28 cellular contexts compared by ENCODE assay signal in genomic region chr1:17520473-17521319, GRCh38. TPM values are rescaled to one million over a fixed set of nuclear protein-coding genes. Genes with fewer than 3 reads are reported as not detected.
DNase-seq lines count a peak whose midpoint lies in the region; ATAC-seq, FAIRE-seq and TF ChIP-seq lines count a peak whose summit lies in the region.
"Had no signal": no experiment of that assay in that cellular context is flagged by ENCODE, and none has a peak within 500 bp of the region (broad histone marks: within the 10 kb centered on the region; RNA-seq: fewer than 3 reads in every experiment).

No MANE protein-coding gene starts in this region.

- 53 to 56% methylated on average over 12 to 13 of the region's 13 CpGs for WGBS in lower leg skin, 2 donors
- 63 to 75% (median 70%) methylated on average over 12 to 13 of the region's 13 CpGs for WGBS in stomach, 5 donors
- 31% methylated on average over 12 of the region's 13 CpGs for WGBS in HepG2 (ENCODE audit: low lambda C conversion rate)

- H3K9ac ChIP-seq in HCT116 (ENCODE audit: low read length) (peak overlapping the region; percentile 44), HepG2 (ENCODE audit: insufficient read depth, low read depth, low read length) (no peak overlapping the region)

- no peak for TF ChIP-seq POLR2A in HCT116 (IDR thresholded peaks at IDR 0.05; ENCODE audit: borderline replicate concordance, extremely low read depth, insufficient read depth, insufficient read length)
- TF ChIP-seq POLR2A in lower leg skin (IDR thresholded peaks at IDR 0.05), result no peak
- TF ChIP-seq POLR2A in stomach (IDR thresholded peaks at IDR 0.05), result no peak
- TF ChIP-seq POLR2A in HepG2 (IDR thresholded peaks at IDR 0.05; ENCODE audit: insufficient read depth in 1 of 2, low read depth in 2 of 2, low read length in 2 of 2), result no peak

- H2AFZ ChIP-seq in HCT116 (ENCODE audit: low read depth, low read length, poor library complexity, severe bottlenecking) (peak overlapping the region; percentile 50), HepG2 (ENCODE audit: low read length) (no peak overlapping the region)

- CTCF ChIA-PET in HCT116 (lab: Charles Lee) (interaction anchor here (1.0 to 1.4 kb wide), 3 partner anchors 18 to 86 kb away, joined by 3 to 5 read pairs (median 4); no protein-coding TSS in a partner anchor), HepG2 (lab: Yijun Ruan, JAX; ENCODE audit: low intra/inter-chr PET ratio, low total read pairs) (no interaction called here)

- TF ChIP-seq EP300 in stomach (IDR thresholded peaks at IDR 0.05) (no peak), HepG2 (IDR thresholded peaks at IDR 0.05; ENCODE audit: low read depth in 2 of 2, low read length in 2 of 2) (no peak), HepG2 (CRISPR knock-in tag; IDR thresholded peaks at IDR 0.05; ENCODE audit: borderline replicate concordance) (no peak)

- H3K27me3 ChIP-seq in HCT116 (ENCODE audit: insufficient read depth, low read length) (no peaks in the 10 kb centered on the region), bronchial epithelial cell (ENCODE audit: control insufficient read depth, insufficient read depth, low read length) (no peaks in the 10 kb centered on the region), stomach (peaks cover 0 to 24% (median 0%) of the 10 kb centered on the region in 3 donors), HepG2 (ENCODE audit: control insufficient read depth in 1 of 2, insufficient read depth in 2 of 2, low read length in 2 of 2) (peaks cover 3 to 15% of the 10 kb centered on the region in 2 experiments; a peak in 4 of 5 replicates)
- H3K27me3 ChIP-seq: upper lobe of left lung had no signal

- DNase-seq in HCT116 (ENCODE audit: low read depth, low spot score) (no peak), bronchial epithelial cell (ENCODE audit: low read depth) (no peak), lower leg skin (ENCODE audit: low spot score in 2 of 2) (no peak), stomach (no peak), COR-L47 (lab: John Stamatoyannopoulos, UW) (no peak), medulla oblongata (ENCODE audit: extremely low spot score) (no peak), HepG2 (ENCODE audit: low spot score) (no peak)
- DNase-seq: activated CD4-positive, alpha-beta memory T cell treated with anti-CD3 and anti-CD28 coated beads, Interleukin-2, amount 10 ng/mL, durations not matched to agents 7 days and 5 days; anterior cingulate cortex; central memory CD4-positive, alpha-beta T cell; DMS79; dorsolateral prefrontal cortex; GF-D8; heart left ventricle; MM.1S; NCI-H1417; posterior cingulate gyrus; T-cell had no signal

- H4K20me1 ChIP-seq in HCT116 (ENCODE audit: insufficient read depth), result no peaks in the 10 kb centered on the region
- no peaks in the 10 kb centered on the region for H4K20me1 ChIP-seq in HepG2 (ENCODE audit: insufficient read depth, low read length)

- no peak for FAIRE-seq in bronchial epithelial cell (lab: Jason Lieb, UNC)
- FAIRE-seq in HepG2 (lab: Jason Lieb, UNC), result no peak
- FAIRE-seq: endothelial cell of umbilical vein, GM18507, H54 had no signal

- H3K4me2 ChIP-seq in HCT116 (ENCODE audit: low read length) (peak overlapping the region; percentile 74), HepG2 (ENCODE audit: low read depth, low read length) (no peak overlapping the region)

- TF ChIP-seq CTCF in HCT116 (IDR thresholded peaks at IDR 0.05 in 2 of 3, conservative IDR thresholded peaks at IDR 0.05 in 1 of 3; ENCODE audit: borderline replicate concordance in 1 of 3, insufficient read depth in 1 of 3, low read depth in 2 of 3, low read length in 2 of 3) (no peak), bronchial epithelial cell (IDR thresholded peaks at IDR 0.05; ENCODE audit: insufficient read depth, low read length, severe bottlenecking) (no peak), lower leg skin (IDR thresholded peaks at IDR 0.05) (no peak), stomach (IDR thresholded peaks at IDR 0.05) (no peak), HepG2 (CRISPR knock-in tag; IDR thresholded peaks at IDR 0.05) (no peak)

- TF ChIP-seq RAD21 in HCT116 (IDR thresholded peaks at IDR 0.05; ENCODE audit: low read depth), result no peak
- TF ChIP-seq RAD21 in HepG2 (CRISPR knock-in tag; IDR thresholded peaks at IDR 0.05), result no peak

- no peaks in the 10 kb centered on the region for H3K79me2 ChIP-seq in HCT116 (ENCODE audit: insufficient read depth, low read length)
- no peaks in the 10 kb centered on the region for H3K79me2 ChIP-seq in HepG2 (ENCODE audit: insufficient read depth, low read length)

- in situ Hi-C loops in HepG2 (cut with HindIII; ENCODE audit: extremely low pct_ligation_motif_present, low pct_unique_long_range_greater_than_20kb), result no loop called here

- RAD21 ChIA-PET in HCT116 (lab: Charles Lee; ENCODE audit: low non-redundant PET in 1 of 2, low total read pairs in 2 of 2, uncharacterized antibody in 2 of 2, unreplicated experiment in 2 of 2), result no interaction called here

- H3K4me1 ChIP-seq in HCT116 (ENCODE audit: control insufficient read depth in 1 of 2, insufficient read depth in 2 of 2, low read length in 2 of 2) (peaks cover 43 to 81% of the 10 kb centered on the region in 2 experiments), stomach (peaks cover 10 to 36% (median 20%) of the 10 kb centered on the region in 4 donors), HepG2 (ENCODE audit: insufficient read depth, low read length) (peaks cover 20% of the 10 kb centered on the region)

- H3K9me3 ChIP-seq in HCT116 (ENCODE audit: control insufficient read depth in 1 of 2, insufficient read depth in 1 of 2, low read depth in 1 of 2, low read length in 2 of 2) (no peaks in the 10 kb centered on the region), stomach (no peaks in the 10 kb centered on the region), HepG2 (ENCODE audit: low read length) (no peaks in the 10 kb centered on the region)
- H3K9me3 ChIP-seq: heart left ventricle, upper lobe of left lung had no signal

- ATAC-seq in HCT116 (peak; percentile 32), HG03139 (IDR thresholded peaks at IDR 0.05; ENCODE audit: unreplicated experiment) (no peak), HepG2 (no peak)
- ATAC-seq: activated naive CD4-positive, alpha-beta T cell treated with anti-CD3 and anti-CD28 coated beads, Interleukin-2, amount 50 U/mL, for 72 hours; left lobe of liver; sciatic nerve; T-cell had no signal

- BruUV-seq in HCT116 (replicated peaks; lab: Mats Ljungman, UMichigan), result TSS peak; percentile 52
- BruUV-seq in HepG2 (replicated peaks; lab: Mats Ljungman, UMichigan), result no TSS peak

- peak overlapping the region; percentile 29 to 45 for H3K4me3 ChIP-seq in HCT116 (replicated peaks in 1 of 2; ENCODE audit: low read depth in 1 of 2, low read length in 2 of 2)
- H3K4me3 ChIP-seq in bronchial epithelial cell (ENCODE audit: low read depth, low read length), result peak overlapping the region; percentile 47
- H3K4me3 ChIP-seq in lower leg skin (ENCODE audit: low read depth, poor library complexity, severe bottlenecking), result peak overlapping the region; percentile 2
- H3K4me3 ChIP-seq in stomach, result peak overlapping the region in 2 of 4 donors; percentile 14 to 17
- H3K4me3 ChIP-seq in HepG2 (replicated peaks in 1 of 3; ENCODE audit: insufficient read depth in 1 of 3, low read depth in 2 of 3, low read length in 3 of 3), result no peak overlapping the region; a peak in 1 of 6 replicates
- H3K4me3 ChIP-seq: dorsolateral prefrontal cortex, heart left ventricle, upper lobe of left lung had no signal

- H3K27ac ChIP-seq in HCT116 (ENCODE audit: low read depth, low read length) (peak overlapping the region; percentile 60), stomach (peak overlapping the region; percentile 30 to 77 (median 53)), HepG2 (ENCODE audit: extremely low read length, insufficient read depth, low read length) (no peak overlapping the region)
- H3K27ac ChIP-seq: dorsolateral prefrontal cortex, heart left ventricle, HL-60, upper lobe of left lung had no signal

- POLR2A ChIA-PET in HCT116 (lab: Charles Lee) (interaction anchor here (1.5 to 1.6 kb wide), 2 partner anchors 9 to 24 kb away, joined by 3 to 6 read pairs; no protein-coding TSS in a partner anchor), HepG2 (lab: Yijun Ruan, JAX) (no interaction called here)

- H3K9me2 ChIP-seq in HCT116 (ENCODE audit: insufficient read depth), result no peaks in the 10 kb centered on the region

- H3K36me3 ChIP-seq in HCT116 (ENCODE audit: control insufficient read depth in 1 of 2, insufficient read depth in 2 of 2, low read length in 2 of 2) (no peaks in the 10 kb centered on the region), bronchial epithelial cell (ENCODE audit: control insufficient read depth, insufficient read depth, low read length) (no peaks in the 10 kb centered on the region), stomach (no peaks in the 10 kb centered on the region), HepG2 (replicated peaks in 1 of 2; ENCODE audit: control insufficient read depth in 1 of 2, insufficient read depth in 2 of 2, low read length in 2 of 2) (no peaks in the 10 kb centered on the region)
- H3K36me3 ChIP-seq: heart left ventricle, upper lobe of left lung had no signal

- intact Hi-C loops in HCT116 (cut with micrococcal nuclease) (loop anchor here (1.0 kb wide), 1 partner anchor 49 kb away; no protein-coding TSS in a partner anchor), lower leg skin (cut with DNase I; ENCODE audit: low total_unique reads) (no loop called here), stomach (cut with DNase I; ENCODE audit: low total_unique reads) (no loop called here), HepG2 (cut with micrococcal nuclease; ENCODE audit: unreplicated experiment) (no loop called here)

RNA-seq across cellular contexts. Expression of gene ARHGEF10L, which starts 18.8 kb away (rescaled TPM):
- total RNA-seq in HCT116 (2021; ENCODE audit: unreplicated experiment) (14.7 TPM), bronchial epithelial cell (6.3 and 14.8 TPM in 2 replicates), lower leg skin (100 to 1,000 TPM in 3 of 4 donors, 10 to 100 TPM in 1; 95.1 to 125 (median 114) TPM), stomach (100 to 1,000 TPM in 2 of 5 donors, 10 to 100 TPM in 3; 24.2 to 329 (median 75.4) TPM), HepG2 (2016; rRNA removed; fragmentation: Illumina TruSeq; extraction: Trizol) (26.2 and 46.5 TPM in 2 replicates)
- polyA plus RNA-seq in HCT116 (2012), result 16.1 and 20.4 TPM in 2 replicates
- polyA plus RNA-seq in stomach (10 to 100 TPM; 15.4 to 49.2 (median 22.5) TPM), HepG2 (2011; rRNA removed) (78.3 and 107 TPM in 2 replicates)
- 13.6 and 14.7 TPM in 2 replicates for total RNA-seq in HepG2 (2016; cell fraction: cytosol; rRNA removed; fragmentation: Illumina TruSeq; extraction: Trizol; ENCODE audit: low read depth)
- total RNA-seq in HepG2 (2016; cell fraction: insoluble cytoplasmic fraction; rRNA removed; fragmentation: Illumina TruSeq; extraction: Trizol), result 24.8 and 47.9 TPM in 2 replicates
- 19.1 and 19.9 TPM in 2 replicates for total RNA-seq in HepG2 (2016; cell fraction: membrane; rRNA removed; fragmentation: Illumina TruSeq; extraction: Trizol)
- total RNA-seq in HepG2 (2016; cell fraction: nucleus; rRNA removed; fragmentation: Illumina TruSeq; extraction: Trizol), result 59.8 and 74.6 TPM in 2 replicates
- 20.2 and 37.0 TPM in 2 replicates for polyA plus RNA-seq in HepG2 (2011; cell fraction: cytosol; rRNA removed)
- 844 and 1,154 TPM in 2 replicates for polyA plus RNA-seq in HepG2 (2011; cell fraction: nucleus; rRNA removed)
- 43.3 and 63.3 TPM in 2 replicates for polyA plus RNA-seq in HepG2 (2012)
- 2.2 and 2.8 TPM in 2 replicates for polyA plus RNA-seq in HepG2 (2016; cell fraction: cytosol; fragmentation: Illumina TruSeq; extraction: Trizol; ENCODE audit: low read depth)
- 18.1 and 22.2 TPM in 2 replicates for polyA plus RNA-seq in HepG2 (2016; cell fraction: insoluble cytoplasmic fraction; fragmentation: Illumina TruSeq; extraction: Trizol; ENCODE audit: low read depth)
- 4.7 and 5.9 TPM in 2 replicates for polyA plus RNA-seq in HepG2 (2016; cell fraction: membrane; fragmentation: Illumina TruSeq; extraction: Trizol; ENCODE audit: low read depth)
- polyA plus RNA-seq in HepG2 (2016; cell fraction: nucleus; fragmentation: Illumina TruSeq; extraction: Trizol; ENCODE audit: insufficient read depth, low read depth), result 127 and 131 TPM in 2 replicates
- 15.7 and 166 TPM in 2 replicates for polyA minus RNA-seq in HepG2 (2011; rRNA and poly(A)+ RNA removed; ENCODE audit: low replicate concordance)
- 36.6 and 43.4 TPM in 2 replicates for polyA minus RNA-seq in HepG2 (2011; cell fraction: cytosol; rRNA and poly(A)+ RNA removed)
- polyA minus RNA-seq in HepG2 (2011; cell fraction: nucleus; rRNA and poly(A)+ RNA removed), result 147 and 148 TPM in 2 replicates
- total RNA-seq: activated CD4-positive, alpha-beta memory T cell treated with anti-CD3 and anti-CD28 coated beads, Interleukin-2, amount 10 ng/mL, durations not matched to agents 7 days and 5 days; activated naive CD4-positive, alpha-beta T cell treated with anti-CD3 and anti-CD28 coated beads, Interleukin-2, amount 50 U/mL, for 72 hours had no signal
- polyA plus RNA-seq: IgD-negative memory B cell had no signal

Comparison
In these comparisons a context has a peak if more than half of its experiments do, and no peak if none do; other contexts are left out.
1. H3K4me3 ChIP-seq: peak in HCT116 (2 of 2), bronchial epithelial cell (single experiment) and lower leg skin (single experiment); none in HepG2 (0 of 3).